In genomic region chr6:31403283-31403989, GRCh38 we compare ENCODE assay signal across 1 cellular context.
A peak's percentile ranks its signal among the peaks of the same experiment; 100 is the strongest.
TF ChIP-seq lines count a peak whose summit lies in the region.

Gene MICA, plus strand, starts transcription at chr6:31403595. Its CDS starts 38 bp downstream, at chr6:31403633.

TF ChIP-seq in HepG2, 621 proteins besides CTCF, POLR2A, EP300 and RAD21 (continued from another document and continues in another):
- TF ChIP-seq, protein P1, sequence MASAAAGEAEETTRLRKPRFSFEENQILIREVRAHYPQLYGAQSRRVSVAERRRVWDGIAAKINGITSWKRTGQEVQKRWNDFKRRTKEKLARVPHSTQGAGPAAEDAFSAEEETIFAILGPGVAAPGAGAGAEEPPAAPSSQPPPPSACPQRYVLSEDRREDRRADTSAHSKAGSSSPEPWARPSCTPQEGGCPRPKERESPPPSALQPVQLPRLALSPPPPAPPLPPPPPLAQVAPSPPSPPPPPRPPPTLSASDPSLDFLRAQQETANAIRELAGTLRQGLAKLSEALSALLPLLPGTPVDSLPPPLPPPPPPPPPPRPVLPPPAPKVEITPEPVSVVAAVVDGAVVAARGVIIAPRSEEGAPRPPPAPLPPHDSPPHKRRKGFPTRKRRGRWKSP (CRISPR knock-in tag; IDR thresholded peaks at IDR 0.05) = peak; percentile 96
- TF ChIP-seq ZNF670 (CRISPR knock-in tag; IDR thresholded peaks at IDR 0.05; ENCODE audit: borderline replicate concordance) (peak; percentile 68; the same call in 1 of the 2 replicates), ZNF530 (CRISPR knock-in tag; IDR thresholded peaks at IDR 0.05; ENCODE audit: low read depth) (no peak), ZNF232 (CRISPR knock-in tag; IDR thresholded peaks at IDR 0.05; ENCODE audit: borderline replicate concordance) (peak; percentile 96), ONECUT2 (CRISPR knock-in tag; IDR thresholded peaks at IDR 0.05) (peak; percentile 49; the same call in 1 of the 2 replicates), BRCA1 (CRISPR knock-in tag; IDR thresholded peaks at IDR 0.05) (peak; percentile 70), NFIC (IDR thresholded peaks at IDR 0.05; ENCODE audit: low read length) (no peak), NFYC (CRISPR knock-in tag; IDR thresholded peaks at IDR 0.05) (peak; percentile 91), ZNF800 (CRISPR knock-in tag; IDR thresholded peaks at IDR 0.05) (peak; percentile 86; the same call in 1 of the 2 replicates), ZNF746 (CRISPR knock-in tag; IDR thresholded peaks at IDR 0.05) (0 out of 2 replicates have a peak, but pooled peaks have one; percentile 77), MNT (IDR thresholded peaks at IDR 0.05) (no peak), PHF21A (CRISPR knock-in tag; IDR thresholded peaks at IDR 0.05) (peak; percentile 85), SMYD3 (CRISPR knock-in tag; IDR thresholded peaks at IDR 0.05) (peak; percentile 81), HDAC2 (CRISPR knock-in tag; IDR thresholded peaks at IDR 0.05) (peak; percentile 35; the same call in 1 of the 2 replicates), ZNF235 (CRISPR knock-in tag; IDR thresholded peaks at IDR 0.05; ENCODE audit: borderline replicate concordance) (no peak), ETS1 (CRISPR knock-in tag; IDR thresholded peaks at IDR 0.05) (0 out of 2 replicates have a peak, but pooled peaks have one; percentile 71), ZNF672 (CRISPR knock-in tag; IDR thresholded peaks at IDR 0.05) (no peak), POLR2AphosphoS2 (IDR thresholded peaks at IDR 0.05; ENCODE audit: low read depth, low read length) (no peak), RELA (CRISPR knock-in tag; IDR thresholded peaks at IDR 0.05) (0 out of 2 replicates have a peak, but pooled peaks have one; percentile 22), PPARG (CRISPR knock-in tag; conservative IDR thresholded peaks at IDR 0.05) (no peak; the same call in 1 of the 2 replicates), CAMTA2 (CRISPR knock-in tag; IDR thresholded peaks at IDR 0.05; ENCODE audit: borderline replicate concordance) (no peak; the same call in 1 of the 2 replicates), HNRNPK (IDR thresholded peaks at IDR 0.05; ENCODE audit: low read depth, low read length, poor library complexity, severe bottlenecking) (peak; percentile 61), MXD3 (CRISPR knock-in tag; IDR thresholded peaks at IDR 0.05) (peak; percentile 86), ZFYVE20 (CRISPR knock-in tag; IDR thresholded peaks at IDR 0.05; ENCODE audit: borderline replicate concordance, low read depth) (0 out of 2 replicates have a peak, but pooled peaks have one; percentile 49), FOXC1 (CRISPR knock-in tag; IDR thresholded peaks at IDR 0.05; ENCODE audit: borderline replicate concordance) (peak; percentile 97; the same call in 1 of the 2 replicates), ZNF841 (CRISPR knock-in tag; IDR thresholded peaks at IDR 0.05; ENCODE audit: borderline replicate concordance) (0 out of 2 replicates have a peak, but pooled peaks have one; percentile 64), ZNF629 (CRISPR knock-in tag; conservative IDR thresholded peaks at IDR 0.05) (no peak), ZNF780A (CRISPR knock-in tag; IDR thresholded peaks at IDR 0.05) (no peak), ETV6 (CRISPR knock-in tag; conservative IDR thresholded peaks at IDR 0.05) (peak; percentile 77; the same call in 1 of the 2 replicates), ZSCAN5A (CRISPR knock-in tag; IDR thresholded peaks at IDR 0.05; ENCODE audit: borderline replicate concordance) (peak; percentile 97; the same call in 1 of the 2 replicates), PAF1 (CRISPR knock-in tag; IDR thresholded peaks at IDR 0.05) (no peak), NR2F1 (CRISPR knock-in tag; IDR thresholded peaks at IDR 0.05) (no peak)
- TF ChIP-seq, protein P2, sequence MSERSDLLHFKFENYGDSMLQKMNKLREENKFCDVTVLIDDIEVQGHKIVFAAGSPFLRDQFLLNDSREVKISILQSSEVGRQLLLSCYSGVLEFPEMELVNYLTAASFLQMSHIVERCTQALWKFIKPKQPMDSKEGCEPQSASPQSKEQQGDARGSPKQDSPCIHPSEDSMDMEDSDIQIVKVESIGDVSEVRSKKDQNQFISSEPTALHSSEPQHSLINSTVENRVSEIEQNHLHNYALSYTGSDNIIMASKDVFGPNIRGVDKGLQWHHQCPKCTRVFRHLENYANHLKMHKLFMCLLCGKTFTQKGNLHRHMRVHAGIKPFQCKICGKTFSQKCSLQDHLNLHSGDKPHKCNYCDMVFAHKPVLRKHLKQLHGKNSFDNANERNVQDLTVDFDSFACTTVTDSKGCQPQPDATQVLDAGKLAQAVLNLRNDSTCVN (CRISPR knock-in tag; IDR thresholded peaks at IDR 0.05; ENCODE audit: borderline replicate concordance) = peak; percentile 73
- TF ChIP-seq, protein P3, sequence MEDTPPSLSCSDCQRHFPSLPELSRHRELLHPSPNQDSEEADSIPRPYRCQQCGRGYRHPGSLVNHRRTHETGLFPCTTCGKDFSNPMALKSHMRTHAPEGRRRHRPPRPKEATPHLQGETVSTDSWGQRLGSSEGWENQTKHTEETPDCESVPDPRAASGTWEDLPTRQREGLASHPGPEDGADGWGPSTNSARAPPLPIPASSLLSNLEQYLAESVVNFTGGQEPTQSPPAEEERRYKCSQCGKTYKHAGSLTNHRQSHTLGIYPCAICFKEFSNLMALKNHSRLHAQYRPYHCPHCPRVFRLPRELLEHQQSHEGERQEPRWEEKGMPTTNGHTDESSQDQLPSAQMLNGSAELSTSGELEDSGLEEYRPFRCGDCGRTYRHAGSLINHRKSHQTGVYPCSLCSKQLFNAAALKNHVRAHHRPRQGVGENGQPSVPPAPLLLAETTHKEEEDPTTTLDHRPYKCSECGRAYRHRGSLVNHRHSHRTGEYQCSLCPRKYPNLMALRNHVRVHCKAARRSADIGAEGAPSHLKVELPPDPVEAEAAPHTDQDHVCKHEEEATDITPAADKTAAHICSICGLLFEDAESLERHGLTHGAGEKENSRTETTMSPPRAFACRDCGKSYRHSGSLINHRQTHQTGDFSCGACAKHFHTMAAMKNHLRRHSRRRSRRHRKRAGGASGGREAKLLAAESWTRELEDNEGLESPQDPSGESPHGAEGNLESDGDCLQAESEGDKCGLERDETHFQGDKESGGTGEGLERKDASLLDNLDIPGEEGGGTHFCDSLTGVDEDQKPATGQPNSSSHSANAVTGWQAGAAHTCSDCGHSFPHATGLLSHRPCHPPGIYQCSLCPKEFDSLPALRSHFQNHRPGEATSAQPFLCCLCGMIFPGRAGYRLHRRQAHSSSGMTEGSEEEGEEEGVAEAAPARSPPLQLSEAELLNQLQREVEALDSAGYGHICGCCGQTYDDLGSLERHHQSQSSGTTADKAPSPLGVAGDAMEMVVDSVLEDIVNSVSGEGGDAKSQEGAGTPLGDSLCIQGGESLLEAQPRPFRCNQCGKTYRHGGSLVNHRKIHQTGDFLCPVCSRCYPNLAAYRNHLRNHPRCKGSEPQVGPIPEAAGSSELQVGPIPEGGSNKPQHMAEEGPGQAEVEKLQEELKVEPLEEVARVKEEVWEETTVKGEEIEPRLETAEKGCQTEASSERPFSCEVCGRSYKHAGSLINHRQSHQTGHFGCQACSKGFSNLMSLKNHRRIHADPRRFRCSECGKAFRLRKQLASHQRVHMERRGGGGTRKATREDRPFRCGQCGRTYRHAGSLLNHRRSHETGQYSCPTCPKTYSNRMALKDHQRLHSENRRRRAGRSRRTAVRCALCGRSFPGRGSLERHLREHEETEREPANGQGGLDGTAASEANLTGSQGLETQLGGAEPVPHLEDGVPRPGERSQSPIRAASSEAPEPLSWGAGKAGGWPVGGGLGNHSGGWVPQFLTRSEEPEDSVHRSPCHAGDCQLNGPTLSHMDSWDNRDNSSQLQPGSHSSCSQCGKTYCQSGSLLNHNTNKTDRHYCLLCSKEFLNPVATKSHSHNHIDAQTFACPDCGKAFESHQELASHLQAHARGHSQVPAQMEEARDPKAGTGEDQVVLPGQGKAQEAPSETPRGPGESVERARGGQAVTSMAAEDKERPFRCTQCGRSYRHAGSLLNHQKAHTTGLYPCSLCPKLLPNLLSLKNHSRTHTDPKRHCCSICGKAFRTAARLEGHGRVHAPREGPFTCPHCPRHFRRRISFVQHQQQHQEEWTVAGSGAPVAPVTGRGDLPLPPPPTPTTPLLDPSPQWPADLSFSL (CRISPR knock-in tag; IDR thresholded peaks at IDR 0.05) = 0 out of 2 replicates have a peak, but pooled peaks have one; percentile 47
- TF ChIP-seq, protein P4, sequence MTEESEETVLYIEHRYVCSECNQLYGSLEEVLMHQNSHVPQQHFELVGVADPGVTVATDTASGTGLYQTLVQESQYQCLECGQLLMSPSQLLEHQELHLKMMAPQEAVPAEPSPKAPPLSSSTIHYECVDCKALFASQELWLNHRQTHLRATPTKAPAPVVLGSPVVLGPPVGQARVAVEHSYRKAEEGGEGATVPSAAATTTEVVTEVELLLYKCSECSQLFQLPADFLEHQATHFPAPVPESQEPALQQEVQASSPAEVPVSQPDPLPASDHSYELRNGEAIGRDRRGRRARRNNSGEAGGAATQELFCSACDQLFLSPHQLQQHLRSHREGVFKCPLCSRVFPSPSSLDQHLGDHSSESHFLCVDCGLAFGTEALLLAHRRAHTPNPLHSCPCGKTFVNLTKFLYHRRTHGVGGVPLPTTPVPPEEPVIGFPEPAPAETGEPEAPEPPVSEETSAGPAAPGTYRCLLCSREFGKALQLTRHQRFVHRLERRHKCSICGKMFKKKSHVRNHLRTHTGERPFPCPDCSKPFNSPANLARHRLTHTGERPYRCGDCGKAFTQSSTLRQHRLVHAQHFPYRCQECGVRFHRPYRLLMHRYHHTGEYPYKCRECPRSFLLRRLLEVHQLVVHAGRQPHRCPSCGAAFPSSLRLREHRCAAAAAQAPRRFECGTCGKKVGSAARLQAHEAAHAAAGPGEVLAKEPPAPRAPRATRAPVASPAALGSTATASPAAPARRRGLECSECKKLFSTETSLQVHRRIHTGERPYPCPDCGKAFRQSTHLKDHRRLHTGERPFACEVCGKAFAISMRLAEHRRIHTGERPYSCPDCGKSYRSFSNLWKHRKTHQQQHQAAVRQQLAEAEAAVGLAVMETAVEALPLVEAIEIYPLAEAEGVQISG (CRISPR knock-in tag; IDR thresholded peaks at IDR 0.05) = no peak
- TF ChIP-seq, protein P5, sequence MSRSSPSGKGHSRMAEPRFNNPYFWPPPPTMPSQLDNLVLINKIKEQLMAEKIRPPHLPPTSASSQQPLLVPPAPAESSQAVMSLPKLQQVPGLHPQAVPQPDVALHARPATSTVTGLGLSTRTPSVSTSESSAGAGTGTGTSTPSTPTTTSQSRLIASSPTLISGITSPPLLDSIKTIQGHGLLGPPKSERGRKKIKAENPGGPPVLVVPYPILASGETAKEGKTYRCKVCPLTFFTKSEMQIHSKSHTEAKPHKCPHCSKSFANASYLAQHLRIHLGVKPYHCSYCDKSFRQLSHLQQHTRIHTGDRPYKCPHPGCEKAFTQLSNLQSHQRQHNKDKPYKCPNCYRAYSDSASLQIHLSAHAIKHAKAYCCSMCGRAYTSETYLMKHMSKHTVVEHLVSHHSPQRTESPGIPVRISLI (CRISPR knock-in tag; IDR thresholded peaks at IDR 0.05; ENCODE audit: borderline replicate concordance) = no peak
